Comparison of ENCODE assay signal across 1 cellular context in genomic region chr11:47616726-47617416, GRCh38.
TF ChIP-seq lines count a peak whose summit lies in the region.

No MANE protein-coding gene starts in this region.

TF ChIP-seq in HCT116, 20 proteins besides CTCF, POLR2A, EP300 and RAD21 (continued from another document):
- TF ChIP-seq ZBTB33 (IDR thresholded peaks at IDR 0.05; ENCODE audit: extremely low read depth, insufficient replicate concordance, low read length): no peak
